In genomic region chr12:48119078-48119833, GRCh38 we compare ENCODE assay signal across 8 cellular contexts. TPM values are rescaled to one million over a fixed set of nuclear protein-coding genes. Genes with fewer than 3 reads are reported as not detected.
DNase-seq lines count a peak whose midpoint lies in the region; ATAC-seq and TF ChIP-seq lines count a peak whose summit lies in the region.

Gene PFKM (plus strand): TSS chr12:48119364. CDS start chr12:48122775, 3,411 bp downstream.

- peaks cover 18 to 27% (median 23%) of the 10 kb centered on the region in 11 experiments for H3K36me3 ChIP-seq in BLaER1 treated with 17β-estradiol and CSF1 and Interleukin-3, amounts not matched to agents 10 nM and 100 nM
- H3K36me3 ChIP-seq in right lobe of liver = no peaks in the 10 kb centered on the region

- H3K4me3 ChIP-seq in BLaER1 treated with 17β-estradiol and CSF1 and Interleukin-3, amounts not matched to agents 10 nM and 100 nM = peak within 1 kb of the TSS; percentile 65 to 85 (median 76)
- peak within 1 kb of the TSS; percentile 47 to 81 (median 70) for H3K4me3 ChIP-seq in dorsolateral prefrontal cortex
- peak within 1 kb of the TSS; percentile 26 to 52 (median 32) for H3K4me3 ChIP-seq in right lobe of liver

- peak within 1 kb of the TSS; percentile 8 to 80 (median 72); a peak in 21 of 22 replicates for H3K27ac ChIP-seq in BLaER1 treated with 17β-estradiol and CSF1 and Interleukin-3, amounts not matched to agents 10 nM and 100 nM
- H3K27ac ChIP-seq in dorsolateral prefrontal cortex (peak within 1 kb of the TSS in 48 of 59 donors; percentile 6 to 86 (median 64)), right lobe of liver (no peak within 1 kb of the TSS)

- TF ChIP-seq CTCF in dorsolateral prefrontal cortex (IDR thresholded peaks at IDR 0.05 in 54 of 56, conservative IDR thresholded peaks at IDR 0.05 in 2 of 56; ENCODE audit: low read depth in 1 of 56, partially characterized antibody in 56 of 56) (no peak), right lobe of liver (IDR thresholded peaks at IDR 0.05) (no peak)

- ATAC-seq in GM19328 (IDR thresholded peaks at IDR 0.05; ENCODE audit: unreplicated experiment) (peak; percentile 98), HG03460 (IDR thresholded peaks at IDR 0.05; ENCODE audit: unreplicated experiment) (peak; percentile 100), right lobe of liver (peak; percentile 83 to 94 (median 90))

- H3K4me1 ChIP-seq in BLaER1 treated with 17β-estradiol and CSF1 and Interleukin-3, amounts not matched to agents 10 nM and 100 nM = peaks cover 18 to 37% (median 25%) of the 10 kb centered on the region in 10 experiments
- H3K4me1 ChIP-seq in right lobe of liver = peaks cover 0 to 8% (median 0%) of the 10 kb centered on the region in 4 donors

- intact Hi-C loops in dorsolateral prefrontal cortex (cut with DNase I) (no loop called here), right lobe of liver (cut with DNase I) (no loop called here)

- H4K20me1 ChIP-seq in BLaER1 treated with 17β-estradiol and CSF1 and Interleukin-3, amounts not matched to agents 10 nM and 100 nM = no peaks in the 10 kb centered on the region

- peak within 1 kb of the TSS; percentile 76 to 96 (median 90) for H3K4me2 ChIP-seq in BLaER1 treated with 17β-estradiol and CSF1 and Interleukin-3, amounts not matched to agents 10 nM and 100 nM

- no peaks in the 10 kb centered on the region for H3K27me3 ChIP-seq in BLaER1 treated with 17β-estradiol and CSF1 and Interleukin-3, amounts not matched to agents 10 nM and 100 nM
- H3K27me3 ChIP-seq in dorsolateral prefrontal cortex (peaks cover 0 to 24% (median 0%) of the 10 kb centered on the region in 45 donors), right lobe of liver (no peaks in the 10 kb centered on the region)

- H3K9me3 ChIP-seq in BLaER1 treated with 17β-estradiol and CSF1 and Interleukin-3, amounts not matched to agents 10 nM and 100 nM (replicated peaks in 1 of 11) = no peaks in the 10 kb centered on the region
- H3K9me3 ChIP-seq in right lobe of liver = no peaks in the 10 kb centered on the region

- no peak for TF ChIP-seq POLR2A in right lobe of liver (IDR thresholded peaks at IDR 0.05)

- peak; percentile 80 for DNase-seq in NCI-H526 treated with DMSO at 0.1 percent for 48 hours (lab: John Stamatoyannopoulos, UW)
- peak; percentile 35 to 74 for DNase-seq in activated CD4-positive, alpha-beta T cell treated with anti-CD3 and anti-CD28 coated beads, Interleukin-2, amount 50 U/mL, for 24 hours (ENCODE audit: low read depth in 1 of 2, low spot score in 1 of 2)
- DNase-seq in dorsolateral prefrontal cortex = peak; percentile 28 to 89 (median 76)
- peak in 2 of 3 donors; percentile 33 to 54 for DNase-seq in right lobe of liver
- DNase-seq in stimulated activated CD4-positive, alpha-beta T cell treated with anti-CD3 and anti-CD28 coated beads, Interleukin-4, amount 100 ng/mL, for 24 hours = peak; percentile 81

- H3K9ac ChIP-seq in BLaER1 treated with 17β-estradiol and CSF1 and Interleukin-3, amounts not matched to agents 10 nM and 100 nM = peak within 1 kb of the TSS; percentile 73 to 82 (median 80)

- WGBS in right lobe of liver (ENCODE audit: insufficient coverage, low coverage, low lambda C conversion rate, missing lambda C conversion rate) = 11% methylated on average over 18 of the region's 20 CpGs

RNA-seq across cellular contexts. Expression of gene PFKM, which starts in this region (rescaled TPM):
- total RNA-seq in dorsolateral prefrontal cortex = 100 to 1,000 TPM in 119 of 120 experiments, 10 to 100 TPM in 1; 89.4 to 276 (median 195) TPM
- 1 to 10 TPM; 4.6 to 8.9 (median 7.8) TPM for total RNA-seq in right lobe of liver

Comparison
In these comparisons a context has a peak if more than half of its experiments do, and no peak if none do; other contexts are left out.
1. RNA of gene PFKM (total RNA-seq): 89.4 to 276 TPM in dorsolateral prefrontal cortex; 4.6 to 8.9 TPM in right lobe of liver; every median in the first group is over 4 times any median in the second.
2. H3K27ac ChIP-seq: peak in BLaER1 treated with 17β-estradiol and CSF1 and Interleukin-3, amounts not matched to agents 10 nM and 100 nM (11 of 11) and dorsolateral prefrontal cortex (48 of 59); none in right lobe of liver (0 of 3).
3. Peak in every context shown above with its lines, with median percentiles within 50 percentile points of each other: H3K4me3 ChIP-seq, ATAC-seq and DNase-seq.